Comparison of ENCODE assay signal across 1 cellular context in genomic region chr20:36018208-36018988, GRCh38.
TF ChIP-seq lines count a peak whose summit lies in the region.

No MANE protein-coding gene starts in this region.

TF ChIP-seq in HepG2, 621 proteins besides CTCF, POLR2A, EP300 and RAD21 (continued from another document and continues in another):
- TF ChIP-seq IRF9 (CRISPR knock-in tag; IDR thresholded peaks at IDR 0.05; ENCODE audit: borderline replicate concordance) (no peak), ZNF276 (CRISPR knock-in tag; IDR thresholded peaks at IDR 0.05; ENCODE audit: low read depth) (no peak), ATF2 (CRISPR knock-in tag; IDR thresholded peaks at IDR 0.05) (0 out of 2 replicates have a peak, but pooled peaks have one; percentile 26), KLF16 (CRISPR knock-in tag; IDR thresholded peaks at IDR 0.05) (peak in 1 of 2 experiments; percentile 39; a peak in 1 of 4 replicates), SMARCC2 (IDR thresholded peaks at IDR 0.05) (no peak), ZNF740 (CRISPR knock-in tag; IDR thresholded peaks at IDR 0.05) (no peak), HOXA7 (CRISPR knock-in tag; IDR thresholded peaks at IDR 0.05) (no peak), JUND (CRISPR knock-in tag; IDR thresholded peaks at IDR 0.05) (no peak), ZBTB14 (CRISPR knock-in tag; IDR thresholded peaks at IDR 0.05) (no peak), ZNF468 (CRISPR knock-in tag; IDR thresholded peaks at IDR 0.05) (no peak), ZNF709 (CRISPR knock-in tag; IDR thresholded peaks at IDR 0.05) (no peak), ZBTB43 (CRISPR knock-in tag; conservative IDR thresholded peaks at IDR 0.05) (no peak), HMGA1 (CRISPR knock-in tag; conservative IDR thresholded peaks at IDR 0.05) (no peak), ZNF800 (CRISPR knock-in tag; IDR thresholded peaks at IDR 0.05) (no peak), MIER3 (CRISPR knock-in tag; IDR thresholded peaks at IDR 0.05; ENCODE audit: borderline replicate concordance) (no peak; the same call in 1 of the 2 replicates), MNT (IDR thresholded peaks at IDR 0.05) (no peak), ZNF296 (CRISPR knock-in tag; conservative IDR thresholded peaks at IDR 0.05) (no peak), PHF21A (CRISPR knock-in tag; IDR thresholded peaks at IDR 0.05) (peak; percentile 33; the same call in 1 of the 2 replicates), ZBTB38 (CRISPR knock-in tag; IDR thresholded peaks at IDR 0.05) (peak; percentile 27; the same call in 1 of the 2 replicates), ATM (IDR thresholded peaks at IDR 0.05; ENCODE audit: borderline replicate concordance) (no peak), ZSCAN25 (CRISPR knock-in tag; IDR thresholded peaks at IDR 0.05) (no peak), CSRNP2 (CRISPR knock-in tag; conservative IDR thresholded peaks at IDR 0.05; ENCODE audit: low read depth) (no peak), ZNF576 (CRISPR knock-in tag; IDR thresholded peaks at IDR 0.05) (no peak), IKZF4 (CRISPR knock-in tag; IDR thresholded peaks at IDR 0.05; ENCODE audit: borderline replicate concordance, low read depth, not compliant biosample characterization) (no peak), U2AF2 (IDR thresholded peaks at IDR 0.05; ENCODE audit: low read depth, low read length) (no peak), ARNT (IDR thresholded peaks at IDR 0.05) (no peak), ZNF850 (CRISPR knock-in tag; conservative IDR thresholded peaks at IDR 0.05) (no peak), ZNF530 (CRISPR knock-in tag; IDR thresholded peaks at IDR 0.05; ENCODE audit: low read depth) (no peak), HNRNPL (IDR thresholded peaks at IDR 0.05; ENCODE audit: low read depth, low read length) (no peak), MXI1 (IDR thresholded peaks at IDR 0.05; ENCODE audit: borderline replicate concordance, low read depth, low read length) (no peak), DBP (CRISPR knock-in tag; IDR thresholded peaks at IDR 0.05; ENCODE audit: not compliant biosample characterization) (no peak), NR2F6 (IDR thresholded peaks at IDR 0.05) (peak; percentile 43; the same call in 1 of the 2 replicates), NR2F6 (CRISPR knock-in tag; IDR thresholded peaks at IDR 0.05) (peak; percentile 35; the same call in 1 of the 2 replicates), ZNF329 (CRISPR knock-in tag; IDR thresholded peaks at IDR 0.05; ENCODE audit: low read depth) (no peak), STAG1 (CRISPR knock-in tag; IDR thresholded peaks at IDR 0.05) (no peak), ATF5 (CRISPR knock-in tag; IDR thresholded peaks at IDR 0.05; ENCODE audit: low read depth) (no peak), ZNF224 (CRISPR knock-in tag; IDR thresholded peaks at IDR 0.05) (no peak), ARNTL (CRISPR knock-in tag; IDR thresholded peaks at IDR 0.05) (no peak), ZNF772 (CRISPR knock-in tag; IDR thresholded peaks at IDR 0.05) (no peak), ZSCAN21 (CRISPR knock-in tag; IDR thresholded peaks at IDR 0.05; ENCODE audit: borderline replicate concordance) (no peak), ARID2 (CRISPR knock-in tag; IDR thresholded peaks at IDR 0.05; ENCODE audit: borderline replicate concordance) (no peak), TCF7L2 (IDR thresholded peaks at IDR 0.05; ENCODE audit: low read depth, low read length) (no peak; the same call in 1 of the 2 replicates), ZNF546 (CRISPR knock-in tag; conservative IDR thresholded peaks at IDR 0.05) (no peak), ZSCAN9 (CRISPR knock-in tag; IDR thresholded peaks at IDR 0.05; ENCODE audit: borderline replicate concordance) (no peak), JUN (CRISPR knock-in tag; IDR thresholded peaks at IDR 0.05) (no peak; the same call in 1 of the 2 replicates), KLF15 (CRISPR knock-in tag; IDR thresholded peaks at IDR 0.05; ENCODE audit: borderline replicate concordance) (no peak), RELA (CRISPR knock-in tag; IDR thresholded peaks at IDR 0.05) (no peak), ZNF562 (CRISPR knock-in tag; IDR thresholded peaks at IDR 0.05; ENCODE audit: borderline replicate concordance) (no peak), TEAD2 (CRISPR knock-in tag; IDR thresholded peaks at IDR 0.05) (no peak), NFE2 (CRISPR knock-in tag; IDR thresholded peaks at IDR 0.05) (no peak), NFRKB (IDR thresholded peaks at IDR 0.05) (no peak), SMC3 (IDR thresholded peaks at IDR 0.05; ENCODE audit: low read length) (peak; percentile 4; the same call in 1 of the 2 replicates), PCBP2 (optimal IDR thresholded peaks at IDR 0.05; ENCODE audit: low read depth, low read length, poor library complexity, severe bottlenecking) (no peak), STAT5B (CRISPR knock-in tag; IDR thresholded peaks at IDR 0.05) (no peak), TCF12 (IDR thresholded peaks at IDR 0.05) (no peak), TCF12 (CRISPR knock-in tag; IDR thresholded peaks at IDR 0.05) (no peak), GATA4 (IDR thresholded peaks at IDR 0.05; ENCODE audit: borderline replicate concordance, low read depth) (no peak), ZNF556 (CRISPR knock-in tag; IDR thresholded peaks at IDR 0.05; ENCODE audit: borderline replicate concordance) (peak; percentile 10; the same call in 1 of the 2 replicates), SP140L (CRISPR knock-in tag; IDR thresholded peaks at IDR 0.05; ENCODE audit: borderline replicate concordance) (no peak), ONECUT2 (CRISPR knock-in tag; IDR thresholded peaks at IDR 0.05) (no peak), MAF1 (CRISPR knock-in tag; IDR thresholded peaks at IDR 0.05; ENCODE audit: borderline replicate concordance) (no peak), ATF7-NPFF (CRISPR knock-in tag; IDR thresholded peaks at IDR 0.05; ENCODE audit: low read depth) (no peak), TSC22D2 (CRISPR knock-in tag; IDR thresholded peaks at IDR 0.05; ENCODE audit: borderline replicate concordance) (0 out of 2 replicates have a peak, but pooled peaks have one; percentile 26), ZNF343 (CRISPR knock-in tag; IDR thresholded peaks at IDR 0.05) (no peak), REXO4 (CRISPR knock-in tag; IDR thresholded peaks at IDR 0.05; ENCODE audit: borderline replicate concordance) (no peak)
